1 cellular context compared by ENCODE assay signal in genomic region chr12:18140969-18141368, GRCh38.
TF ChIP-seq lines count a peak whose summit lies in the region.

No MANE protein-coding gene starts in this region.

TF ChIP-seq in HEK293, 187 proteins besides CTCF, POLR2A, EP300 and RAD21:
- TF ChIP-seq ZNF768 (tag by site-specific recombination; IDR thresholded peaks at IDR 0.05) (no peak), ELK4 (IDR thresholded peaks at IDR 0.05; ENCODE audit: borderline replicate concordance, low read depth, low read length) (no peak), ZNF660 (tag by site-specific recombination; IDR thresholded peaks at IDR 0.05) (no peak), ZNF776 (tag by site-specific recombination; IDR thresholded peaks at IDR 0.05; ENCODE audit: borderline replicate concordance) (no peak), ZNF555 (tag by site-specific recombination; conservative IDR thresholded peaks at IDR 0.05) (no peak), REPIN1 (tag by site-specific recombination; IDR thresholded peaks at IDR 0.05; ENCODE audit: low read depth) (no peak), OVOL3 (tag by site-specific recombination; IDR thresholded peaks at IDR 0.05) (no peak), KLF17 (tag by site-specific recombination; IDR thresholded peaks at IDR 0.05) (no peak), ZNF645 (tag by site-specific recombination; IDR thresholded peaks at IDR 0.05) (no peak), ZNF596 (tag by site-specific recombination; IDR thresholded peaks at IDR 0.05) (no peak), ZNF2 (tag by site-specific recombination; IDR thresholded peaks at IDR 0.05) (no peak), ZNF624 (tag by site-specific recombination; IDR thresholded peaks at IDR 0.05) (no peak), ZNF26 (tag by site-specific recombination; IDR thresholded peaks at IDR 0.05) (no peak), ZSCAN23 (tag by site-specific recombination; IDR thresholded peaks at IDR 0.05) (no peak), ZNF354C (tag by site-specific recombination; IDR thresholded peaks at IDR 0.05; ENCODE audit: borderline replicate concordance, low read depth) (no peak), ZBTB7A (tag by site-specific recombination; IDR thresholded peaks at IDR 0.05; ENCODE audit: low read depth) (no peak), ZNF248 (tag by site-specific recombination; IDR thresholded peaks at IDR 0.05) (no peak)
